Comparison of ENCODE assay signal across 1 cellular context in the genomic region with DNA sequence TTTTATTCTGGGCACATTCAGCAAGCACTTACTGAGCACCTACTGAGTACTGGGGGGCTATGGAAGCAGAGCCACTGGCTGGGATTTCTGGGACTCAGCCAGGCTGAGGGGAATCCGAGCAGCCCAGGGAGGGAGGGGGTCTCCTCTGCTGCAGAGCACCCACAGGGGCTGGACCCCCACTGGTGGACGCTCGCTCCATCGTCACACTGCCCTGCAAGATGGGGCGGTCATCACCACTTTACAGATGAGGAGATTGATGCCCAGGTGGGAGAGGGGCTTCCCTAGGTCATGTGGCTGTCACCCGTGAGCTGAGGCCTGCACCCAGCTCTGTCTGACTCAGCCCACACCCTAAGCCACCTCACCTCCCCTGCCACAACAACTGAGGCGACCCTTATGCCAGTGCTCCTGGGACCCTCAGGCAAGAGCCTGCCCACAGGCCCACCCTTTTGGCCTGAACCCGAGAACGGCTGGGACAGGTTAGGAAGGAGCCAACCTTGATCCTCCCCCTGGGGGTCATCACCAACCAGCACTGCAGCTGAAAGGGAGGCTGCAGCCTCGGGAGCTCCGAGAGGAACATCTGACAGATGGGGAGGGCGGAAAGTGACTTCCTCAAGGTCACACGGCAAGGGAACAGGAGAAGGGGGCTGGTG.
TF ChIP-seq lines count a peak whose summit lies in the region.

No MANE protein-coding gene starts in this region.

TF ChIP-seq in H1, 55 proteins besides CTCF, POLR2A, EP300 and RAD21:
- TF ChIP-seq SP4 (IDR thresholded peaks at IDR 0.05; ENCODE audit: low read length): no peak
